ENCODE assay signal across 1 cellular context in genomic region chr16:53703590-53704444, GRCh38.
TF ChIP-seq lines count a peak whose summit lies in the region.

Gene FTO, plus strand, starts transcription at chr16:53704156.
Gene RPGRIP1L, minus strand, starts transcription at chr16:53703859. Its CDS starts 3,136 bp downstream, at chr16:53700723.

TF ChIP-seq in GM12878, 131 proteins besides CTCF, POLR2A, EP300 and RAD21 (continued from another document and continues in another):
- TF ChIP-seq PRDM15 (CRISPR knock-in tag; IDR thresholded peaks at IDR 0.05) (no peak), BMI1 (IDR thresholded peaks at IDR 0.05; ENCODE audit: borderline replicate concordance) (peak; percentile 93), NFYA (IDR thresholded peaks at IDR 0.05; ENCODE audit: borderline replicate concordance, low read depth, low read length) (no peak), PAX8 (IDR thresholded peaks at IDR 0.05) (no peak), HDAC2 (IDR thresholded peaks at IDR 0.05) (no peak), STAT3 (IDR thresholded peaks at IDR 0.05; ENCODE audit: low read depth, low read length) (no peak), NFXL1 (IDR thresholded peaks at IDR 0.05; ENCODE audit: borderline replicate concordance) (no peak), IKZF1 (conservative IDR thresholded peaks at IDR 0.05) (peak; percentile 100), ATF3 (IDR thresholded peaks at IDR 0.05; ENCODE audit: borderline replicate concordance, extremely low read depth, low read depth, low read length) (peak; percentile 24; the same call in 1 of the 2 replicates), TCF3 (IDR thresholded peaks at IDR 0.05; ENCODE audit: borderline replicate concordance, insufficient read depth, low read depth, low read length) (peak; percentile 66; the same call in 1 of the 2 replicates), DPF2 (IDR thresholded peaks at IDR 0.05) (no peak; the same call in 1 of the 2 replicates), NR2C1 (IDR thresholded peaks at IDR 0.05) (peak; percentile 79), CBX3 (IDR thresholded peaks at IDR 0.05; ENCODE audit: borderline replicate concordance, low read depth) (no peak), ATF7 (IDR thresholded peaks at IDR 0.05; ENCODE audit: low read depth) (no peak), NFIC (IDR thresholded peaks at IDR 0.05; ENCODE audit: low read depth, low read length) (no peak), ZNF207 (IDR thresholded peaks at IDR 0.05; ENCODE audit: borderline replicate concordance) (0 out of 2 replicates have a peak, but pooled peaks have one; percentile 22), MTA2 (IDR thresholded peaks at IDR 0.05; ENCODE audit: low read depth) (no peak), SRF (IDR thresholded peaks at IDR 0.05; ENCODE audit: low read depth in 2 of 2, low read length in 2 of 2) (no peak), TAF1 (IDR thresholded peaks at IDR 0.05; ENCODE audit: borderline replicate concordance, low read depth, low read length) (no peak), MEF2A (IDR thresholded peaks at IDR 0.05; ENCODE audit: insufficient read depth, low read depth, low read length) (0 out of 2 replicates have a peak, but pooled peaks have one; percentile 10), ZSCAN29 (IDR thresholded peaks at IDR 0.05) (0 out of 2 replicates have a peak, but pooled peaks have one; percentile 24), HDGF (IDR thresholded peaks at IDR 0.05) (0 out of 2 replicates have a peak, but pooled peaks have one; percentile 37), RB1 (IDR thresholded peaks at IDR 0.05; ENCODE audit: borderline replicate concordance) (0 out of 2 replicates have a peak, but pooled peaks have one; percentile 27), KLF5 (IDR thresholded peaks at IDR 0.05; ENCODE audit: partially characterized antibody) (no peak), IRF3 (IDR thresholded peaks at IDR 0.05) (no peak), TCF7 (IDR thresholded peaks at IDR 0.05; ENCODE audit: borderline replicate concordance) (no peak), KAT2A (conservative IDR thresholded peaks at IDR 0.05; ENCODE audit: control insufficient read depth, low read depth, low read length) (no peak), GABPA (IDR thresholded peaks at IDR 0.05; ENCODE audit: low read depth) (peak; percentile 56), HDAC6 (IDR thresholded peaks at IDR 0.05; ENCODE audit: unreplicated experiment) (no peak), YY1 (IDR thresholded peaks at IDR 0.05; ENCODE audit: low read depth, low read length) (peak; percentile 99), ATF2 (IDR thresholded peaks at IDR 0.05; ENCODE audit: low read length) (no peak), ESRRA (IDR thresholded peaks at IDR 0.05; ENCODE audit: low read length) (no peak), RBBP5 (conservative IDR thresholded peaks at IDR 0.05) (no peak), ZBTB11 (CRISPR knock-in tag; IDR thresholded peaks at IDR 0.05) (no peak), USF1 (IDR thresholded peaks at IDR 0.05; ENCODE audit: borderline replicate concordance, extremely low read length, insufficient read depth, low read depth, low read length) (no peak), FOXM1 (IDR thresholded peaks at IDR 0.05; ENCODE audit: low read depth, low read length) (no peak), SMAD5 (IDR thresholded peaks at IDR 0.05; ENCODE audit: low read depth) (no peak), ZNF217 (IDR thresholded peaks at IDR 0.05) (no peak), ZNF687 (IDR thresholded peaks at IDR 0.05) (no peak), LARP7 (IDR thresholded peaks at IDR 0.05) (0 out of 2 replicates have a peak, but pooled peaks have one; percentile 18), ZNF622 (IDR thresholded peaks at IDR 0.05) (no peak), SMARCA5 (IDR thresholded peaks at IDR 0.05) (no peak), BCLAF1 (IDR thresholded peaks at IDR 0.05) (no peak), ELK1 (IDR thresholded peaks at IDR 0.05; ENCODE audit: low read depth, low read length) (peak; percentile 7)
